ENCODE assay signal across 8 cellular contexts in genomic region chr17:49646391-49647255, GRCh38. TPM values are rescaled to one million over a fixed set of nuclear protein-coding genes. Genes with fewer than 3 reads are reported as not detected.
DNase-seq lines count a peak whose midpoint lies in the region; ATAC-seq, FAIRE-seq and TF ChIP-seq lines count a peak whose summit lies in the region.

No MANE protein-coding gene starts in this region.

- intact Hi-C loops in activated naive CD4-positive, alpha-beta T cell treated with anti-CD3 and anti-CD28 coated beads for 36 hours (cut with micrococcal nuclease): loop anchor here (1.0 to 5.0 kb wide), 3 partner anchors 14 to 116 kb away; partner anchors contain the start of gene FAM117A
- intact Hi-C loops in right cardiac atrium (cut with DNase I): loop anchor here in 1 of 4 donors (2.0 kb wide), 1 partner anchor 16 kb away; no protein-coding TSS in a partner anchor

- H3K27ac ChIP-seq in right cardiac atrium (ENCODE audit: low read length): peak overlapping the region; percentile 91

- peaks cover 63% of the 10 kb centered on the region for H3K4me1 Mint-ChIP-seq in activated naive CD4-positive, alpha-beta T cell treated with anti-CD3 and anti-CD28 coated beads for 36 hours (ENCODE audit: low read depth)

- H3K27ac Mint-ChIP-seq in activated naive CD4-positive, alpha-beta T cell treated with anti-CD3 and anti-CD28 coated beads for 36 hours: peak overlapping the region; percentile 76

- peaks cover 1% of the 10 kb centered on the region for H3K36me3 Mint-ChIP-seq in activated naive CD4-positive, alpha-beta T cell treated with anti-CD3 and anti-CD28 coated beads for 36 hours (ENCODE audit: low read depth)

- no peak overlapping the region for H3K4me3 ChIP-seq in right cardiac atrium (ENCODE audit: low read length)

- ATAC-seq in HG03378 (IDR thresholded peaks at IDR 0.05; ENCODE audit: unreplicated experiment) (peak; percentile 60), right cardiac atrium (peak; percentile 61 to 65), GM21367 (IDR thresholded peaks at IDR 0.05; ENCODE audit: unreplicated experiment) (no peak)

- peaks cover 10% of the 10 kb centered on the region for H3K4me1 ChIP-seq in right cardiac atrium (ENCODE audit: control insufficient read depth, insufficient read depth, low read length)

- peak; percentile 85 for FAIRE-seq in GM12891 (lab: Jason Lieb, UNC)

- no peak for DNase-seq in GM12891 (ENCODE audit: insufficient read length, low spot score)
- DNase-seq in activated naive CD4-positive, alpha-beta T cell treated with anti-CD3 and anti-CD28 coated beads for 36 hours: peak; percentile 81
- peak; percentile 25 to 60 (median 26) for DNase-seq in right cardiac atrium
- DNase-seq in stimulated activated CD4-positive, alpha-beta T cell treated with anti-CD3 and anti-CD28 coated beads, Interleukin-4, amount 100 ng/mL, for 48 hours (ENCODE audit: low read depth in 2 of 2): peak; percentile 27 to 33
- DNase-seq in NCI-H2171 (lab: John Stamatoyannopoulos, UW): no peak
- DNase-seq in COLO668 (lab: John Stamatoyannopoulos, UW; ENCODE audit: unreplicated experiment): no peak

- H3K27me3 Mint-ChIP-seq in activated naive CD4-positive, alpha-beta T cell treated with anti-CD3 and anti-CD28 coated beads for 36 hours (ENCODE audit: low read depth): no peaks in the 10 kb centered on the region

- 77% methylated on average over 10 of the region's 10 CpGs for WGBS in right cardiac atrium

- no peaks in the 10 kb centered on the region for H3K9me3 Mint-ChIP-seq in activated naive CD4-positive, alpha-beta T cell treated with anti-CD3 and anti-CD28 coated beads for 36 hours

- H3K4me3 Mint-ChIP-seq in activated naive CD4-positive, alpha-beta T cell treated with anti-CD3 and anti-CD28 coated beads for 36 hours: no peak overlapping the region

- H3K27me3 ChIP-seq in right cardiac atrium (ENCODE audit: control insufficient read depth, insufficient read depth): no peaks in the 10 kb centered on the region

- CTCF ChIA-PET in activated naive CD4-positive, alpha-beta T cell treated with anti-CD3 and anti-CD28 coated beads for 36 hours (lab: Charles Lee): interaction anchor here (0.5 to 3.1 kb wide), 8 partner anchors 9 to 450 kb away, joined by 3 to 14 read pairs (median 3); no protein-coding TSS in a partner anchor

- TF ChIP-seq POLR2A in GM12891 (IDR thresholded peaks at IDR 0.05; ENCODE audit: low read depth, low read length): no peak

- H3K9me3 ChIP-seq in right cardiac atrium (ENCODE audit: control insufficient read depth, low read length): no peaks in the 10 kb centered on the region

TF ChIP-seq in GM12891, 5 proteins besides CTCF, POLR2A, EP300 and RAD21:
- TF ChIP-seq PAX5 (IDR thresholded peaks at IDR 0.05; ENCODE audit: insufficient read depth, low read length, severe bottlenecking): no peak
- TF ChIP-seq POLR2AphosphoS5 (IDR thresholded peaks at IDR 0.05; ENCODE audit: low read depth, low read length): no peak
- no peak for TF ChIP-seq TAF1 (IDR thresholded peaks at IDR 0.05; ENCODE audit: low read depth, low read length)
- TF ChIP-seq SPI1 (IDR thresholded peaks at IDR 0.05; ENCODE audit: low read depth, low read length): no peak
- TF ChIP-seq POU2F2 (IDR thresholded peaks at IDR 0.05; ENCODE audit: low read depth, low read length): no peak
TF ChIP-seq in GM12891: peak in this region for 0.

RNA-seq across cellular contexts. Expression of gene SPOP, which starts 31.3 kb away (rescaled TPM):
- 28.1 TPM for polyA plus RNA-seq in GM12891 (2012; ENCODE audit: low read depth, missing spikeins)
- 10 to 100 TPM; 66.9 to 69.2 TPM for total RNA-seq in activated naive CD4-positive, alpha-beta T cell treated with anti-CD3 and anti-CD28 coated beads for 36 hours
- 10 to 100 TPM; 61.0 to 82.7 (median 76.6) TPM for total RNA-seq in right cardiac atrium
- 33.7 TPM for polyA plus RNA-seq in right cardiac atrium

Comparison
In these comparisons a context has a peak if more than half of its experiments do, and no peak if none do; other contexts are left out.
1. DNase-seq: peak in activated naive CD4-positive, alpha-beta T cell treated with anti-CD3 and anti-CD28 coated beads for 36 hours (single experiment), right cardiac atrium (3 of 3) and stimulated activated CD4-positive, alpha-beta T cell treated with anti-CD3 and anti-CD28 coated beads, Interleukin-4, amount 100 ng/mL, for 48 hours (2 of 2); none in GM12891 (single experiment), NCI-H2171 (single experiment) and COLO668 (single experiment).